In the genomic region with DNA sequence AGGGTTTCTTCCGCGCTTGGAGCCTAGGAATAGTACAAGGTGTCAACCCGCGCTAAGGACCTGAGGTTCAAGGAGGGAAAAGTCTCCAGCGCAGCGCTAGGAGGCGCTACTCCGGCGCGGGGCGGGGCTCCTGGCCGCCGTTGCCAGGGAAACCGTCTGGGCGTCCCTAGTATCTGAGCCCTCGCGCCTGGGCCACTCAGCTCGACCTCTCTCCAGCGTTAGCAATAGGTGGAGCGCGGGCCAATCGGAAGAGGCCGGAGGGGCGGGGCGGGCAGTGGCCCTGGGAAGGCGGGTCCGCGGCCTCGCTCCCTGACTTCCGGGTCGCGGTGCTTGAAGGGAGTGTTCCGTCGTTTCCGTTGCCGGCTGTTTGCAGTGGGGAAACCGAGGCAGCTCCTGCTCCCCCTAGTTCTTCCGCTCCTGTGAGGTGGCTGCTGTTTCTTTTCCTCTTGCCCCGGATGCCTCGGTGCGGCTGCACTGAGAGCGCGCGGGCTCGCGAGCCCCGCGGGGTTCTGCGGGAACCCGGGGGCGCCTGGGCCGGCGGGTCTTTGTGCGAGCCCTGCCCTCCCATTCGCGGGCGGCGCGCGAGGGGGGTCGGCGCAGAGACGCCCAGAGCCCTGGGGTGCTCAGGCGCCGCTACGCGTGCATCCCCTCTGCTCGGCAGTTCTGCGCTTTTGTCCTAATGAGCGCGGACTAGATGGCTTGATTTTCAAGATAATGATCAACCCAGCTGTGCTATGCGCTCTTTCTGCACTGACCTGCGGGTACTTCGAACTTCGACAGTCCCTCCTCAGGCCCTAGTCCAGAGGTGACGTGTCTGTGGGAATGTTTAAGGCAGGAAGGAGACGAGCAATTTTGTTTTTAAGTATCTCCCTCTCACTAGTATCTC, we compare ENCODE assay signal across 8 cellular contexts. TPM values are rescaled to one million over a fixed set of nuclear protein-coding genes. Genes with fewer than 3 reads are reported as not detected.
A peak's percentile ranks its signal among the peaks of the same experiment; 100 is the strongest.
DNase-seq lines count a peak whose midpoint lies in the region; ATAC-seq and FAIRE-seq lines count a peak whose summit lies in the region.

Gene ELMOD2 (plus strand): TSS at position 312 of the 886 bp plus-strand sequence. CDS start 1,261 bp downstream, outside the sequence.

- H3K27ac Mint-ChIP-seq in activated CD4-positive, alpha-beta T cell treated with anti-CD3 and anti-CD28 coated beads, Interleukin-2, amount 10 ng/mL, durations not matched to agents 24 days and 14 days: peak within 1 kb of the TSS; percentile 34

- peaks cover 1% of the 10 kb centered on the region for H3K27me3 Mint-ChIP-seq in activated CD4-positive, alpha-beta T cell treated with anti-CD3 and anti-CD28 coated beads, Interleukin-2, amount 10 ng/mL, durations not matched to agents 24 days and 14 days

- H3K4me3 ChIP-seq in BLaER1: peak within 1 kb of the TSS; percentile 83

- peaks cover 13% of the 10 kb centered on the region for H3K4me1 ChIP-seq in BLaER1

- peak within 1 kb of the TSS; percentile 89 for H3K27ac ChIP-seq in BLaER1

- peaks cover 10% of the 10 kb centered on the region for H3K36me3 ChIP-seq in BLaER1

- H4K20me1 ChIP-seq in BLaER1: no peaks in the 10 kb centered on the region

- DNase-seq in GM19239 (ENCODE audit: insufficient read length, low spot score) (peak; percentile 94), NCI-H526 (lab: John Stamatoyannopoulos, UW) (peak; percentile 96 to 99), cortex of kidney (lab: John Stamatoyannopoulos, UW) (peak; percentile 83), left kidney (ENCODE audit: low read depth, low spot score) (peak; percentile 99)
- peak; percentile 99 for DNase-seq in activated CD4-positive, alpha-beta T cell treated with anti-CD3 and anti-CD28 coated beads, Interleukin-2, amount 10 ng/mL, durations not matched to agents 24 days and 14 days
- peak; percentile 96 for DNase-seq in stimulated activated CD4-positive, alpha-beta T cell treated with anti-CD3 and anti-CD28 coated beads, Interleukin-2, amount 100 ng/mL, for 4 hours (ENCODE audit: low read depth)

- FAIRE-seq in GM19239 (lab: Jason Lieb, UNC): peak; percentile 100

- H3K27me3 ChIP-seq in BLaER1: no peaks in the 10 kb centered on the region

- H3K4me2 ChIP-seq in BLaER1: peak within 1 kb of the TSS; percentile 82

- intact Hi-C loops in activated CD4-positive, alpha-beta T cell treated with anti-CD3 and anti-CD28 coated beads, Interleukin-2, amount 10 ng/mL, durations not matched to agents 24 days and 14 days (cut with micrococcal nuclease): loop anchor here (1.0 to 10.0 kb wide), 10 partner anchors 32 to 1509 kb away; partner anchors contain the start of genes ELF2, MGST2, NAA15 and NDUFC1

- H3K9me3 Mint-ChIP-seq in activated CD4-positive, alpha-beta T cell treated with anti-CD3 and anti-CD28 coated beads, Interleukin-2, amount 10 ng/mL, durations not matched to agents 24 days and 14 days: no peaks in the 10 kb centered on the region

- ATAC-seq in HG03460 (IDR thresholded peaks at IDR 0.05; ENCODE audit: unreplicated experiment): peak; percentile 100

- peaks cover 5% of the 10 kb centered on the region; the same call in 1 of the 2 replicates for H3K9me3 ChIP-seq in BLaER1

- peaks cover 16% of the 10 kb centered on the region for H3K4me1 Mint-ChIP-seq in activated CD4-positive, alpha-beta T cell treated with anti-CD3 and anti-CD28 coated beads, Interleukin-2, amount 10 ng/mL, durations not matched to agents 24 days and 14 days

- H3K9ac ChIP-seq in BLaER1: peak within 1 kb of the TSS; percentile 88

- peak within 1 kb of the TSS; percentile 85 for H3K4me3 Mint-ChIP-seq in activated CD4-positive, alpha-beta T cell treated with anti-CD3 and anti-CD28 coated beads, Interleukin-2, amount 10 ng/mL, durations not matched to agents 24 days and 14 days

- H3K36me3 Mint-ChIP-seq in activated CD4-positive, alpha-beta T cell treated with anti-CD3 and anti-CD28 coated beads, Interleukin-2, amount 10 ng/mL, durations not matched to agents 24 days and 14 days (ENCODE audit: low read depth): peaks cover 12% of the 10 kb centered on the region

RNA-seq across cellular contexts. Expression of gene ELMOD2, which starts in this region (rescaled TPM):
- 10.5 and 12.3 TPM in 2 replicates for total RNA-seq in activated CD4-positive, alpha-beta T cell treated with anti-CD3 and anti-CD28 coated beads, Interleukin-2, amount 10 ng/mL, durations not matched to agents 24 days and 14 days

Comparison
In these comparisons a context has a peak if more than half of its experiments do, and no peak if none do; other contexts are left out.
1. Peak in every context shown above with its lines: DNase-seq, ATAC-seq, H3K4me3 ChIP-seq and H3K27ac ChIP-seq.